Comparison of ENCODE assay signal across 9 cellular contexts in the genomic region with DNA sequence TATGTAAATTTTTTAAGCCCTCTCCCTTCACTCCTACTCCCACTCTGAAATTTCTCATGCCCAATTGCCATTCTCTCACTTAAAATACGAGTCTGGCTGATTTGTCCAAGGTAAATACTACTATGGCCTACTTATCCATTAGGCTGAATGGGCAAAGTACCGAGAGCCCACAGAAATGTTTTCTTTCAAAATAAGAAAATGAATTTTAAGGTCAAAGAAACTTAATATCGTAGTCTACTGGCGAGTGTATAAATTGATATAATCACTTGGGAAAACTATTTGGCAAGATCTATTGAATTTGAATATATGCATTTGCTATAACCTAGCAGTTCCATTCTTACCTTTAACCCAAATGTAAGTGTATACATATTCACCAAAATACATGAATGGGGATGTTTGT. TPM values are rescaled to one million over a fixed set of nuclear protein-coding genes. Genes with fewer than 3 reads are reported as not detected.
A peak's percentile ranks its signal among the peaks of the same experiment; 100 is the strongest.
DNase-seq lines count a peak whose midpoint lies in the region; ATAC-seq and TF ChIP-seq lines count a peak whose summit lies in the region.
"Had no signal": no experiment of that assay in that cellular context is flagged by ENCODE, and none has a peak within 500 bp of the region (broad histone marks: within the 10 kb centered on the region; RNA-seq: fewer than 3 reads in every experiment).

No MANE protein-coding gene starts in this region.

- H3K9me3 ChIP-seq in H9 (ENCODE audit: control insufficient read depth, low read depth, low read length), result peaks cover 14% of the 10 kb centered on the region

- H3K4me1 ChIP-seq in H9 (ENCODE audit: insufficient read depth, low read length), result no peaks in the 10 kb centered on the region

- WGBS in H9 (ENCODE audit: extremely low coverage, insufficient read length, low lambda C conversion rate), result no CpG with 5 or more reads among the region's 4 CpGs

- no peaks in the 10 kb centered on the region for H4K20me1 ChIP-seq in H9 (ENCODE audit: control insufficient read depth, insufficient read depth, insufficient read length)

- peaks cover 35 to 46% (median 43%) of the 10 kb centered on the region in 3 experiments for H3K36me3 Mint-ChIP-seq in H9 (ENCODE audit: insufficient read depth in 1 of 3, low read depth in 3 of 3)
- H3K36me3 Mint-ChIP-seq in WTC11, result peaks cover 61% of the 10 kb centered on the region

- H4K91ac ChIP-seq in H9 (ENCODE audit: insufficient read length, low read depth, low read length), result no peak overlapping the region

- H3T11ph ChIP-seq in H9 (ENCODE audit: low read length), result no peak overlapping the region

- H3K23me2 ChIP-seq in H9 (ENCODE audit: insufficient read length, low read depth, low read length, poor library complexity, severe bottlenecking), result peaks cover 2% of the 10 kb centered on the region

- TF ChIP-seq CTCF in H9 (conservative IDR thresholded peaks at IDR 0.05) (no peak), WTC11 (IDR thresholded peaks at IDR 0.05) (no peak), foreskin fibroblast (IDR thresholded peaks at IDR 0.05; ENCODE audit: low read depth, low read length) (no peak)

- H3K9me3 Mint-ChIP-seq in H9 (peaks cover 52 to 80% of the 10 kb centered on the region in 2 experiments), WTC11 (peaks cover 68% of the 10 kb centered on the region)

- ATAC-seq in WTC11 (no peak), GM18909 (IDR thresholded peaks at IDR 0.05; ENCODE audit: poor library complexity, unreplicated experiment) (no peak), HG02678 (IDR thresholded peaks at IDR 0.05; ENCODE audit: unreplicated experiment) (no peak)

- H2BK5ac ChIP-seq in H9 (ENCODE audit: insufficient read length, low read length), result no peak overlapping the region

- no peak overlapping the region for H2BK20ac ChIP-seq in H9 (ENCODE audit: low read depth, low read length, poor library complexity, severe bottlenecking)

- H2BK120ac ChIP-seq in H9 (ENCODE audit: low read depth, low read length, poor library complexity, severe bottlenecking), result no peak overlapping the region

- H3K4me1 Mint-ChIP-seq in H9 (peaks cover 0 to 16% of the 10 kb centered on the region in 2 experiments), WTC11 (peaks cover 21% of the 10 kb centered on the region)

- H3K27me3 Mint-ChIP-seq in H9 (ENCODE audit: low read depth) (peaks cover 21% of the 10 kb centered on the region), WTC11 (ENCODE audit: low read depth) (peaks cover 43% of the 10 kb centered on the region)

- H2BK12ac ChIP-seq in H9 (ENCODE audit: insufficient read length, low read depth, low read length), result no peak overlapping the region

- no peak overlapping the region for H3K23ac ChIP-seq in H9 (ENCODE audit: insufficient read length, low read depth, low read length)

- H3K27me3 ChIP-seq in H9 (ENCODE audit: insufficient read depth, low read length), result peaks cover 2% of the 10 kb centered on the region; the same call in 1 of the 2 replicates

- no peak overlapping the region for H3K14ac ChIP-seq in H9 (ENCODE audit: insufficient read depth, low read length)

- no peak overlapping the region for H2AFZ ChIP-seq in H9 (ENCODE audit: low read length)

- no peaks in the 10 kb centered on the region for H3K79me2 ChIP-seq in H9 (ENCODE audit: insufficient read depth, low read length)

- CTCF ChIA-PET in WTC11 (lab: Charles Lee), result interaction anchor here (1.5 kb wide), 1 partner anchor 49 kb away, joined by 9 read pairs; the partner anchor contains the start of gene ZNF221

- H3K18ac ChIP-seq in H9 (ENCODE audit: insufficient read length, low read depth, low read length), result no peak overlapping the region

- DNase-seq in H9 (no peak), WTC11 (ENCODE audit: low spot score) (no peak), foreskin fibroblast (no peak), skeletal muscle cell (ENCODE audit: low read depth) (no peak), retina (no peak), NCI-H2081 treated with DMSO at 0.1 percent for 48 hours (lab: John Stamatoyannopoulos, UW) (no peak)
- DNase-seq: NCI-H2107 had no signal

- H3K79me1 ChIP-seq in H9 (ENCODE audit: insufficient read depth, low read depth, low read length, poor library complexity, severe bottlenecking), result no peaks in the 10 kb centered on the region

- H3K9ac ChIP-seq in H9 (ENCODE audit: extremely low read depth, insufficient read length, low read length), result no peak overlapping the region

- no peak overlapping the region for H4K8ac ChIP-seq in H9 (replicated peaks; ENCODE audit: insufficient read length, low read depth, low read length)

- H3K4me2 ChIP-seq in H9 (ENCODE audit: insufficient read depth, insufficient read length, low read length), result peak overlapping the region; percentile 90

- H3K56ac ChIP-seq in H9 (ENCODE audit: insufficient read length, low read depth, low read length), result no peak overlapping the region

- H3K4me3 ChIP-seq in foreskin fibroblast (ENCODE audit: low read depth in 1 of 2, low read length in 2 of 2) (peak overlapping the region; percentile 71 to 85), skeletal muscle cell (ENCODE audit: low read depth, low read length) (peak overlapping the region; percentile 69)

- no peak overlapping the region for H2BK15ac ChIP-seq in H9 (ENCODE audit: low read depth, low read length)

- no peak overlapping the region for H3K4ac ChIP-seq in H9 (ENCODE audit: low read depth, low read length)

- H4K5ac ChIP-seq in H9 (ENCODE audit: insufficient read length, low read depth, low read length), result no peak overlapping the region

- H3K27ac Mint-ChIP-seq in H9 (no peak overlapping the region), WTC11 (no peak overlapping the region)

- POLR2A ChIA-PET in WTC11 (lab: Charles Lee), result no interaction called here

- no peak overlapping the region for H3K27ac ChIP-seq in H9 (ENCODE audit: insufficient read length, low read depth, low read length)

- H2AK5ac ChIP-seq in H9 (ENCODE audit: insufficient read length, low read length), result no peak overlapping the region

- H3K4me3 Mint-ChIP-seq in H9 (peak overlapping the region; percentile 92; a peak in 4 of 5 replicates), WTC11 (peak overlapping the region; percentile 98)

TF ChIP-seq in WTC11, 78 proteins besides CTCF, POLR2A, EP300 and RAD21:
- TF ChIP-seq ZNF317 (CRISPR knock-in tag; IDR thresholded peaks at IDR 0.05; ENCODE audit: borderline replicate concordance, low read depth) (no peak), NR3C1 (CRISPR knock-in tag; conservative IDR thresholded peaks at IDR 0.05; ENCODE audit: low read depth) (no peak), ETV6 (CRISPR knock-in tag; IDR thresholded peaks at IDR 0.05) (no peak)

RNA-seq across cellular contexts. Expression of gene ZNF404, which starts 18.6 kb away (rescaled TPM):
- total RNA-seq in H9 (2021), result 2.0 and 2.7 TPM in 2 replicates
- total RNA-seq in WTC11 (2021), result 3.0 to 5.1 TPM (median 3.2 TPM) in 3 replicates

RNA-seq across cellular contexts. Expression of gene ZNF45, which starts 32.7 kb away (rescaled TPM):
- 18.4 and 19.8 TPM in 2 replicates for total RNA-seq in H9 (2021)
- total RNA-seq in WTC11 (2021), result 10.1 to 12.2 TPM (median 11.0 TPM) in 3 replicates

RNA-seq across cellular contexts. Expression of gene ZNF221, which starts 48.6 kb away (rescaled TPM):
- total RNA-seq in H9 (2021), result 6.4 and 8.0 TPM in 2 replicates
- total RNA-seq in WTC11 (2021), result 7.0 to 7.6 TPM (median 7.2 TPM) in 3 replicates
